Comparison of ENCODE assay signal across 1 cellular context in the genomic region with DNA sequence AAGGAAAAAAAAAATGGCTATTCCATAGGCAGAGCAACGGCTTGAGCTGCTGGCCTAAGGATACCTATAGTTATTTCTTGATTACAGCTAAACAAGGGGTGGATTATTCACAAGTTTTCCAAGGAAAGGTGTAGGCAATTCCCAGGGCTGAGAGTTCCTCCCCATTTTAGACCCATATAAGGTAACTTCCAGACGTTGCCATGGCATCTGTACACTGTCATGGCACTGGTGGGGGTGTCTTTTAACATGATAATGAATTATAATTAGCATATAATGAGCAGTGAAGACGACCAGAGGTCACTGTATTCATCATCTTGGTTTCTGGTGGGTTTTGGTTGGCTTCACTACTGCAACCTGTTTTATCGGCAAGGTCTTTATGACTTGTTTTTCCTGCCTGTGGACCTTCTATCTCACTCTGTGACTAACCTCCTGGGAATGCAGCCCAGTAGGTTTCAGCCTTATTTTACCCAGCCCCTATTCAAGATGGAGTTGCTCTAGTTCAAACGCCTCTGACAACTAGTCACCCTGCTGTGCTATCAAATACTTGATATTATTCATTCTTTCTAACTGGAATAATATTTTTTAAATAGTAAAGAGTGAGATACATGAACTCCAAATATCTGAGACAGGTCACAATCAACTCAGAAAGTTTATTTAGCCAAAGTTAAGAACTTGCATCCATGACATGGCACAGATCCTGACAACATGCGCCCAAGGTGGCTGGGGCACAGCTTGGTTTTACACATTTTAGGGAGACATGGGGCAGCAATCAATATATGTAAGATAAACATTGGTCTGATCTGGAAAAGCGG.
TF ChIP-seq lines count a peak whose summit lies in the region.

No MANE protein-coding gene starts in this region.

TF ChIP-seq in endothelial cell of umbilical vein, 7 proteins besides CTCF, POLR2A, EP300 and RAD21:
- TF ChIP-seq GATA2 (IDR thresholded peaks at IDR 0.05; ENCODE audit: insufficient read depth, insufficient read length, low read depth, low read length): peak; percentile 36
- peak; percentile 40 for TF ChIP-seq FOS (IDR thresholded peaks at IDR 0.05; ENCODE audit: borderline replicate concordance, insufficient read depth, low read length)
- TF ChIP-seq, protein P1, sequence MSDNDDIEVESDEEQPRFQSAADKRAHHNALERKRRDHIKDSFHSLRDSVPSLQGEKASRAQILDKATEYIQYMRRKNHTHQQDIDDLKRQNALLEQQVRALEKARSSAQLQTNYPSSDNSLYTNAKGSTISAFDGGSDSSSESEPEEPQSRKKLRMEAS (IDR thresholded peaks at IDR 0.05; ENCODE audit: insufficient read depth, insufficient read length): no peak
- no peak for TF ChIP-seq JUN (IDR thresholded peaks at IDR 0.05; ENCODE audit: borderline replicate concordance, insufficient read depth, insufficient read length, low read depth)
